8 cellular contexts compared by ENCODE assay signal in the genomic region with DNA sequence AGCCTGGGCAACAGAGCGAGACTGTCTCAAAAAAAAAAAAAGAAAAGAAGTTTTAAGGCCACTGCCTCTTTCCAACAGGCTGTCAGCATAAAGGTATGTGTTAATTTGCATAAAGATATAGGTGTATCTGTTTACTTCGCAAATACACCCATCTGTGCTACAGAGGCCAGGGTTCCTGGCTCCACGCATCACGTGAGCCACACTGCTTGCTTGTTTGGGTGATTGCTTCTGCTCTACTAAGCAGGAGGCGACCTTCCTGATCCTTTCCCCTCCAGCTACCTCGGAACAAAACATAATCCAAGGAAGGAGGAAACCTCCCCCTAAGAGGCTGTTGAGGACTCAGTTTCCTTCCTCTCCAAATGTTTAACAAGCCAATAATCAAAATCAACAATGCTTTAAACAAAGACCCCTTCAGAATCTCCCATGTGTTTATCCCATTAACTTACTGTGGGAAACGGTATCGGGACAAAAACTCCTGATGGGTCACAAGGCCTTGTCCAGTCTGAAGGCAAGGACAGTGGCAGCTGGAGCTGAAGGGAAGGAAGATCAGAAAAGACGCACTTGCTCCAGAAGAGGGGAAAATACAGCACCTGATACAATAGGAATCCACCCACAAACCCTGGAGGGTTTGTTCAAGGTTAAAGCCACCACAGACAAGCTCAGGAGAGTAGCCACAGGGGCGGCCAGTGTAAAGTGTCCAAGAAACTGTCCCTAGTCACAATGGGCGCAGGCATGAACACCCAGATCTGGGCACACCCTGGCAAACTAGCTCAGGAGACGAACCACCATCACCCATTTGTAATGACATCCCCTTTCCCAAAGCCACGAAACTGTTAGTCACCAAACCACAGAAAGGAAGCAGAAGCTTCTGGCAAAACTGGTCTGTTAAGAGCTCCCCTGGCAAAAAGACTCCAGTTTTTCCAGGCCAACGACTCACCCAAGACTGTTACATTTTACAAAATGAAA. TPM values are rescaled to one million over a fixed set of nuclear protein-coding genes. Genes with fewer than 3 reads are reported as not detected.
DNase-seq lines count a peak whose midpoint lies in the region; ATAC-seq and TF ChIP-seq lines count a peak whose summit lies in the region.

No MANE protein-coding gene starts in this region.

- in situ Hi-C loops in SK-MEL-5 (cut with HindIII; ENCODE audit: low pct_unique_long_range_greater_than_20kb, low sequenced_read_pairs), result no loop called here

- TF ChIP-seq CTCF in HFF-Myc (IDR thresholded peaks at IDR 0.05; ENCODE audit: low read depth, low read length, missing control alignments) (no peak), fibroblast of villous mesenchyme (IDR thresholded peaks at IDR 0.05; ENCODE audit: insufficient read depth, low read depth, low read length) (no peak), GM20000 (IDR thresholded peaks at IDR 0.05; ENCODE audit: extremely low read depth, missing control alignments) (no peak)

- DNase-seq in HFF-Myc (ENCODE audit: extremely low read depth, low read depth) (peak; percentile 53), SK-MEL-5 (ENCODE audit: low read depth, low spot score) (peak; percentile 30), fibroblast of villous mesenchyme (ENCODE audit: low read depth) (peak; percentile 78), sciatic nerve (ENCODE audit: low spot score) (no peak), iPS-NIHi11 (ENCODE audit: low spot score) (no peak), GM20000 (ENCODE audit: low spot score) (no peak)
- no peak for DNase-seq in NK-92 treated with Interleukin-12 subunit alpha and Interleukin-12 subunit beta, amount 100 ng/mL, for 24 hours (lab: John Stamatoyannopoulos, UW)

- intact Hi-C loops in sciatic nerve (cut with DNase I), result no loop called here

- ATAC-seq in sciatic nerve, result peak; percentile 39
- no peak for ATAC-seq in GM19455 (IDR thresholded peaks at IDR 0.05; ENCODE audit: unreplicated experiment)

- no peak overlapping the region for H3K4me3 ChIP-seq in HFF-Myc (replicated peaks; ENCODE audit: low read depth, low read length)
- peak overlapping the region; percentile 3 for H3K4me3 ChIP-seq in fibroblast of villous mesenchyme (ENCODE audit: low read depth, low read length)

RNA-seq across cellular contexts. Expression of a gene that starts 17.2 kb away (rescaled TPM):
- total RNA-seq in SK-MEL-5 (2014; rRNA removed; shearing (Covaris generic)), result 27.1 and 38.3 TPM in 2 replicates
- polyA plus RNA-seq in SK-MEL-5 (2015; cell fraction: cytosol; rRNA removed), result 41.4 and 41.7 TPM in 2 replicates
- polyA plus RNA-seq in SK-MEL-5 (2015; cell fraction: nucleus; rRNA removed), result 9.6 and 13.6 TPM in 2 replicates
- total RNA-seq in fibroblast of villous mesenchyme (13.4 and 20.3 TPM in 2 replicates), sciatic nerve (27.6 TPM)

RNA-seq across cellular contexts. Expression of a gene that starts 50.3 kb away (rescaled TPM):
- 30.0 and 35.7 TPM in 2 replicates for total RNA-seq in SK-MEL-5 (2014; rRNA removed; shearing (Covaris generic))
- 18.6 and 28.8 TPM in 2 replicates for polyA plus RNA-seq in SK-MEL-5 (2015; cell fraction: cytosol; rRNA removed)
- polyA plus RNA-seq in SK-MEL-5 (2015; cell fraction: nucleus; rRNA removed), result 10.3 and 14.4 TPM in 2 replicates
- total RNA-seq in fibroblast of villous mesenchyme (28.7 and 37.6 TPM in 2 replicates), sciatic nerve (42.4 TPM)

RNA-seq across cellular contexts. Expression of a gene that starts 50.4 kb away (rescaled TPM):
- total RNA-seq in SK-MEL-5 (2014; rRNA removed; shearing (Covaris generic)), result 8.6 and 9.9 TPM in 2 replicates
- 6.3 and 9.5 TPM in 2 replicates for polyA plus RNA-seq in SK-MEL-5 (2015; cell fraction: cytosol; rRNA removed)
- polyA plus RNA-seq in SK-MEL-5 (2015; cell fraction: nucleus; rRNA removed), result 3.6 and 5.3 TPM in 2 replicates
- total RNA-seq in fibroblast of villous mesenchyme (7.1 and 13.8 TPM in 2 replicates), sciatic nerve (10.7 TPM)

Comparison
In these comparisons a context has a peak if more than half of its experiments do, and no peak if none do; other contexts are left out.
1. DNase-seq: peak in HFF-Myc (single experiment), SK-MEL-5 (single experiment) and fibroblast of villous mesenchyme (single experiment); none in sciatic nerve (single experiment), NK-92 treated with Interleukin-12 subunit alpha and Interleukin-12 subunit beta, amount 100 ng/mL, for 24 hours (single experiment), iPS-NIHi11 (single experiment) and GM20000 (single experiment).